25 cellular contexts compared by ENCODE assay signal in the genomic region with DNA sequence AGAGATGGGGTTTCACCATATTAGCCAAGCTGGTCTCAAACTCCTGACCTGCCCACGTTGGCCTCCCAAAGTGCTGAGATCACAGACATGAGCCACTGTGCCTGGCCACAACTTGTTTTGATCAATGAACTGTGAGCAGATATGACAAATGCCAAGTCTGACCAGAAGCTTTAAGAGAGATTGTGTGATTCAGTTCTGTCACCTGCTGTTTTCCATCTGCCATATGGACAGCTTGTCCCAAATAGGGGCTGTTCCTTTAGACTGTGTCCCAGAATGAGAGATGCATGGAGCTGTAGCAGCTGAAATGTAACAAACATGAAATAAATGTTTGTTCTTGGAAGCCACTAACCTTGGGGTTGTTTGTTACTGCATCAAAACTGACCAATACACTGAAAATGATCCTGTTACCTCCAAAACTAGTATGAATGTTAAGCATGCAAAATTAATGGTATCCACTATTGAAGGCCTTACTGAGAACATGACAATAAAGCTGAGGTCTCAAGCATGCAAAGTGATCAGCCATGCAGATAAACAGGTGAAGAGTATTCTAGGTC.
"Had no signal": no experiment of that assay in that cellular context is flagged by ENCODE, and none has a peak within 500 bp of the region (broad histone marks: within the 10 kb centered on the region; RNA-seq: fewer than 3 reads in every experiment).

No MANE protein-coding gene starts in this region.

- H3K36me3 Mint-ChIP-seq: memory B cell; natural killer cell treated with Interleukin-12 subunit alpha and Interleukin-12 subunit beta and Interleukin-15 and Interleukin-18, amount 100 ng/mL, for 72 hours had no signal

- H3K4me3 ChIP-seq: hepatocyte, left ventricle myocardium inferior, lower lobe of right lung, neural progenitor cell, ovary, spleen had no signal

- H3K27me3 ChIP-seq: foreskin keratinocyte, hepatocyte, neural progenitor cell, ovary, spleen had no signal

- H3K27me3 Mint-ChIP-seq: memory B cell had no signal

- H3K9ac ChIP-seq: neural progenitor cell had no signal

- H3K9me3 ChIP-seq: lower lobe of right lung, ovary had no signal

- H3K79me2 ChIP-seq: hepatocyte had no signal

- H3K27ac ChIP-seq: foreskin keratinocyte, hepatocyte, left ventricle myocardium inferior, lower lobe of right lung, neural progenitor cell, ovary, spleen had no signal

- H3K4me1 ChIP-seq: lower lobe of right lung had no signal

- H3K36me3 ChIP-seq: left ventricle myocardium inferior, lower lobe of right lung, neural progenitor cell, ovary, spleen had no signal

- H3K4me3 Mint-ChIP-seq: dendritic cell treated with granulocyte-macrophage colony-stimulating factor and Interleukin-4, amounts not matched to agents 40 ng/mL and 50 ng/mL, for 4 days; effector memory CD8-positive, alpha-beta T cell; memory B cell; mesothelial cell of epicardium; natural killer cell treated with Interleukin-12 subunit alpha and Interleukin-12 subunit beta and Interleukin-15 and Interleukin-18, amount 100 ng/mL, for 72 hours; neural progenitor cell had no signal

- H3K27ac Mint-ChIP-seq: dendritic cell treated with granulocyte-macrophage colony-stimulating factor and Interleukin-4, amounts not matched to agents 40 ng/mL and 50 ng/mL, for 4 days; effector memory CD8-positive, alpha-beta T cell; memory B cell; mesothelial cell of epicardium; natural killer cell treated with Interleukin-12 subunit alpha and Interleukin-12 subunit beta and Interleukin-15 and Interleukin-18, amount 100 ng/mL, for 72 hours; neural progenitor cell had no signal

- ATAC-seq: effector memory CD8-positive, alpha-beta T cell; foreskin keratinocyte; left cardiac atrium; lower lobe of right lung; natural killer cell treated with Interleukin-12 subunit alpha and Interleukin-12 subunit beta and Interleukin-15 and Interleukin-18, amount 100 ng/mL, for 72 hours; right cardiac atrium had no signal

- FAIRE-seq: colon, endothelial cell of umbilical vein, kidney had no signal

- H3K9me3 Mint-ChIP-seq: dendritic cell treated with granulocyte-macrophage colony-stimulating factor and Interleukin-4, amounts not matched to agents 40 ng/mL and 50 ng/mL, for 4 days; effector memory CD8-positive, alpha-beta T cell; natural killer cell treated with Interleukin-12 subunit alpha and Interleukin-12 subunit beta and Interleukin-15 and Interleukin-18, amount 100 ng/mL, for 72 hours had no signal

- DNase-seq: effector memory CD8-positive, alpha-beta T cell; erythroblast; foreskin keratinocyte; head of caudate nucleus; kidney; left cardiac atrium; left ventricle myocardium inferior; lower lobe of right lung; nucleus accumbens; ovary; right cardiac atrium; spleen; stimulated activated CD4-positive, alpha-beta T cell treated with anti-CD3 and anti-CD28 coated beads, Interleukin-15, amount 100 ng/mL, for 24 hours; stimulated activated CD4-positive, alpha-beta T cell treated with anti-CD3 and anti-CD28 coated beads, Interleukin-1b, Interleukin-23, amount 100 ng/mL, for 48 hours; stimulated activated CD4-positive, alpha-beta T cell treated with anti-CD3 and anti-CD28 coated beads, Interleukin-4, amount 100 ng/mL, for 24 hours; stimulated activated naive CD4-positive, alpha-beta T cell treated with Interleukin-2 at 50 U/mL for 16 hours; trophoblast cell had no signal

- H2AFZ ChIP-seq: hepatocyte, neural progenitor cell had no signal

- H3K4me2 ChIP-seq: hepatocyte, neural progenitor cell had no signal
